14 cellular contexts compared by ENCODE assay signal in the genomic region with DNA sequence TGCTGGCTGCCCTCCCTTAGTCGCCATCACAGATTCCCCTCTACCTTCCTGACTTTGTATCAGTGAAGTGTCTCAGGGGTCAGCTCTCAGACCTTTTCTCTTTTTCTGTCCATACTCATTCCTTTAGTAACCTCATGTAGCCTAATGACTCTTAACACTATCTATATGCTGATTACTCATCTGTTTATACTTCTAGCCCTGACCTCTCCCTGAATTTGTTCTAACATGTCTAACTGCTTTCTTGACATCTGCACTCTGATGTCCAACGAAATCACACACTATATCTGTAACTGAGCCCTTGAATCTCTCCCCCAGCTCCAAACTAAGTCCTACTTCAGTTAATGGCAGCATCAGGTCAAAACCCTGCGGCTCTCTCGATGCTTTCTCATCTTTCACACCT.
"Had no signal": no experiment of that assay in that cellular context is flagged by ENCODE, and none has a peak within 500 bp of the region (broad histone marks: within the 10 kb centered on the region; RNA-seq: fewer than 3 reads in every experiment).

No MANE protein-coding gene starts in this region.

- H3K4me1 ChIP-seq: pancreas had no signal

- H3K36me3 ChIP-seq: pancreas had no signal

- DNase-seq: activated B cell treated with CpG ODN at 0.5 μM for 24 hours; activated CD4-positive, alpha-beta T cell treated with anti-CD3 and anti-CD28 coated beads, Interleukin-2, amount 10 ng/mL, durations not matched to agents 24 days and 14 days; activated naive CD4-positive, alpha-beta T cell treated with anti-CD3 and anti-CD28 coated beads for 36 hours; central memory CD4-positive, alpha-beta T cell; effector memory CD4-positive, alpha-beta T cell; erythroblast; pancreas; retina; stimulated activated CD4-positive, alpha-beta T cell treated with anti-CD3 and anti-CD28 coated beads, Interleukin-4, amount 100 ng/mL, for 4 hours; stimulated activated naive CD8-positive, alpha-beta T cell treated with anti-CD3 and anti-CD28 coated beads, Interleukin-15, amount 100 ng/mL, for 72 hours; T-helper 17 cell; testis had no signal

- H3K4me3 ChIP-seq: pancreas, testis had no signal

- H3K27ac Mint-ChIP-seq: activated B cell treated with CpG ODN at 0.5 μM for 24 hours; activated CD4-positive, alpha-beta T cell treated with anti-CD3 and anti-CD28 coated beads, Interleukin-2, amount 10 ng/mL, durations not matched to agents 24 days and 14 days; activated naive CD4-positive, alpha-beta T cell treated with anti-CD3 and anti-CD28 coated beads for 36 hours; nephron; stimulated activated naive CD8-positive, alpha-beta T cell treated with anti-CD3 and anti-CD28 coated beads, Interleukin-15, amount 100 ng/mL, for 72 hours; T-helper 17 cell had no signal

- H3K27ac ChIP-seq: pancreas, testis had no signal

- H3K9me3 Mint-ChIP-seq: activated B cell treated with CpG ODN at 0.5 μM for 24 hours; activated CD4-positive, alpha-beta T cell treated with anti-CD3 and anti-CD28 coated beads, Interleukin-2, amount 10 ng/mL, durations not matched to agents 24 days and 14 days; activated naive CD4-positive, alpha-beta T cell treated with anti-CD3 and anti-CD28 coated beads for 36 hours; nephron; stimulated activated naive CD8-positive, alpha-beta T cell treated with anti-CD3 and anti-CD28 coated beads, Interleukin-15, amount 100 ng/mL, for 72 hours had no signal

- H3K27me3 Mint-ChIP-seq: activated B cell treated with CpG ODN at 0.5 μM for 24 hours; stimulated activated naive CD8-positive, alpha-beta T cell treated with anti-CD3 and anti-CD28 coated beads, Interleukin-15, amount 100 ng/mL, for 72 hours had no signal

- ATAC-seq: left lobe of liver; pancreas; stimulated activated naive CD8-positive, alpha-beta T cell treated with anti-CD3 and anti-CD28 coated beads, Interleukin-15, amount 100 ng/mL, for 72 hours; T-helper 17 cell had no signal

- H3K9me3 ChIP-seq: pancreas, testis had no signal

- H3K27me3 ChIP-seq: pancreas, testis had no signal

- H3K4me1 Mint-ChIP-seq: activated B cell treated with CpG ODN at 0.5 μM for 24 hours; activated CD4-positive, alpha-beta T cell treated with anti-CD3 and anti-CD28 coated beads, Interleukin-2, amount 10 ng/mL, durations not matched to agents 24 days and 14 days; stimulated activated naive CD8-positive, alpha-beta T cell treated with anti-CD3 and anti-CD28 coated beads, Interleukin-15, amount 100 ng/mL, for 72 hours had no signal

- H3K4me3 Mint-ChIP-seq: activated B cell treated with CpG ODN at 0.5 μM for 24 hours; activated CD4-positive, alpha-beta T cell treated with anti-CD3 and anti-CD28 coated beads, Interleukin-2, amount 10 ng/mL, durations not matched to agents 24 days and 14 days; activated naive CD4-positive, alpha-beta T cell treated with anti-CD3 and anti-CD28 coated beads for 36 hours; nephron; stimulated activated naive CD8-positive, alpha-beta T cell treated with anti-CD3 and anti-CD28 coated beads, Interleukin-15, amount 100 ng/mL, for 72 hours; T-helper 17 cell had no signal
